Comparison of ENCODE assay signal across 9 cellular contexts in genomic region chr10:100371707-100372027, GRCh38. TPM values are rescaled to one million over a fixed set of nuclear protein-coding genes. Genes with fewer than 3 reads are reported as not detected.
DNase-seq lines count a peak whose midpoint lies in the region; ATAC-seq, FAIRE-seq and TF ChIP-seq lines count a peak whose summit lies in the region.
"Not testable (repeated sequence)": the region's sequence is repeated elsewhere in the genome, so short reads cannot be mapped to it uniquely, and the experiment has no call there.
"Had no signal": no experiment of that assay in that cellular context is flagged by ENCODE, and none has a peak within 500 bp of the region (broad histone marks: within the 10 kb centered on the region; RNA-seq: fewer than 3 reads in every experiment).

No MANE protein-coding gene starts in this region.

- peak overlapping the region in 2 of 3 donors; percentile 53 to 75 for H3K4me3 Mint-ChIP-seq in T-cell
- H3K4me3 Mint-ChIP-seq in activated naive CD8-positive, alpha-beta T cell treated with anti-CD3 and anti-CD28 coated beads for 36 hours = peak overlapping the region; percentile 62
- peak overlapping the region; percentile 53 for H3K4me3 Mint-ChIP-seq in nephron progenitor cell
- H3K4me3 Mint-ChIP-seq in stimulated activated memory B cell treated with anti-CD40 and anti-IgM and Interleukin-4, amounts not matched to agents 10 μg/mL and 1 μg/mL and 100 μg/mL, for 72 hours = peak overlapping the region; percentile 4

- H3K4me1 ChIP-seq in effector memory CD4-positive, alpha-beta T cell (ENCODE audit: control insufficient read depth, insufficient read depth, low read length, poor library complexity, severe bottlenecking) = peaks cover 34% of the 10 kb centered on the region
- H3K4me1 ChIP-seq in keratinocyte (ENCODE audit: control insufficient read depth, extremely low read depth, insufficient read depth, low read length) = peaks cover 49% of the 10 kb centered on the region

- not testable (repeated sequence) for H3K9me3 ChIP-seq in effector memory CD4-positive, alpha-beta T cell (ENCODE audit: control insufficient read depth, low read length); keratinocyte (ENCODE audit: control insufficient read depth, low read depth, low read length)

- H3K36me3 ChIP-seq in effector memory CD4-positive, alpha-beta T cell (ENCODE audit: control insufficient read depth, insufficient read depth, low read length); keratinocyte (ENCODE audit: control insufficient read depth in 2 of 2, extremely low read depth in 1 of 2, insufficient read depth in 2 of 2, low read length in 2 of 2): not testable (repeated sequence)

- dilution Hi-C loops in keratinocyte (cut with MboI; ENCODE audit: extremely low pct_ligation_motif_present, low sequenced_read_pairs) = not testable (repeated sequence)

- CTCF ChIA-PET in T-cell (lab: Charles Lee) = interaction anchor here in 1 of 2 donors (0.6 kb wide), 1 partner anchor 752 kb away, joined by 3 read pairs; no protein-coding TSS in a partner anchor

- H2AFZ ChIP-seq in keratinocyte (ENCODE audit: control insufficient read depth, low read length) = not testable (repeated sequence)

- H3K36me3 Mint-ChIP-seq in T-cell; activated naive CD8-positive, alpha-beta T cell treated with anti-CD3 and anti-CD28 coated beads for 36 hours; nephron progenitor cell (ENCODE audit: low read depth); stimulated activated memory B cell treated with anti-CD40 and anti-IgM and Interleukin-4, amounts not matched to agents 10 μg/mL and 1 μg/mL and 100 μg/mL, for 72 hours: not testable (repeated sequence)

- not testable (repeated sequence) for H3K9me3 Mint-ChIP-seq in T-cell; activated naive CD8-positive, alpha-beta T cell treated with anti-CD3 and anti-CD28 coated beads for 36 hours; nephron progenitor cell; stimulated activated memory B cell treated with anti-CD40 and anti-IgM and Interleukin-4, amounts not matched to agents 10 μg/mL and 1 μg/mL and 100 μg/mL, for 72 hours

- H3K4me3 ChIP-seq in HL-60 (replicated peaks; ENCODE audit: insufficient read depth, low read length); keratinocyte (ENCODE audit: control insufficient read depth in 2 of 3, extremely low read depth in 1 of 3, insufficient read depth in 2 of 3, low read depth in 1 of 3, low read length in 3 of 3): not testable (repeated sequence)
- H3K4me3 ChIP-seq in effector memory CD4-positive, alpha-beta T cell (ENCODE audit: insufficient read depth, low read depth, low read length, poor library complexity, severe bottlenecking) = peak overlapping the region; percentile 5

- H3K79me2 ChIP-seq in keratinocyte (ENCODE audit: control insufficient read depth, insufficient read depth, low read length) = not testable (repeated sequence)

- H3K27ac ChIP-seq in 22Rv1 (peak overlapping the region; percentile 100), HL-60 (replicated peaks) (peak overlapping the region; percentile 74), keratinocyte (ENCODE audit: control insufficient read depth, insufficient read depth, low read length) (peak overlapping the region; percentile 92)
- peak overlapping the region; percentile 53 for H3K27ac ChIP-seq in effector memory CD4-positive, alpha-beta T cell (ENCODE audit: insufficient read depth, low read length, poor library complexity, severe bottlenecking)

- peak overlapping the region; percentile 73 for H3K9ac ChIP-seq in keratinocyte (ENCODE audit: control insufficient read depth, extremely low read depth, insufficient read depth, low read length)

- not testable (repeated sequence) for H3K27me3 Mint-ChIP-seq in T-cell; activated naive CD8-positive, alpha-beta T cell treated with anti-CD3 and anti-CD28 coated beads for 36 hours; nephron progenitor cell (ENCODE audit: low read depth, poor library complexity); stimulated activated memory B cell treated with anti-CD40 and anti-IgM and Interleukin-4, amounts not matched to agents 10 μg/mL and 1 μg/mL and 100 μg/mL, for 72 hours

- H3K4me2 ChIP-seq in keratinocyte (ENCODE audit: control insufficient read depth, extremely low read depth, insufficient read depth, low read depth, low read length) = peak overlapping the region; percentile 64

- not testable (repeated sequence) for DNase-seq in HL-60 (ENCODE audit: low read depth in 1 of 2, low spot score in 1 of 2); T-cell; activated naive CD8-positive, alpha-beta T cell treated with anti-CD3 and anti-CD28 coated beads for 36 hours; effector memory CD4-positive, alpha-beta T cell; keratinocyte (ENCODE audit: low read depth, low spot score); nephron progenitor cell

- not testable (repeated sequence) for FAIRE-seq in keratinocyte (lab: Jason Lieb, UNC)

- not testable (repeated sequence) for ATAC-seq in T-cell (replicated peaks in 1 of 4); stimulated activated memory B cell treated with anti-CD40 and anti-IgM and Interleukin-4, amounts not matched to agents 10 μg/mL and 1 μg/mL and 100 μg/mL, for 72 hours

- not testable (repeated sequence) for H3K9me1 ChIP-seq in keratinocyte (ENCODE audit: control insufficient read depth, extremely low read depth, insufficient read depth, low read length)

- TF ChIP-seq CTCF in 22Rv1 (IDR thresholded peaks at IDR 0.05); HL-60 (IDR thresholded peaks at IDR 0.05; ENCODE audit: insufficient read depth, low read length); keratinocyte (optimal IDR thresholded peaks at IDR 0.05 in 1 of 3, IDR thresholded peaks at IDR 0.05 in 1 of 3, conservative IDR thresholded peaks at IDR 0.05 in 1 of 3; ENCODE audit: extremely low read depth in 1 of 3, insufficient read depth in 2 of 3, low read length in 3 of 3); nephron progenitor cell (IDR thresholded peaks at IDR 0.05): not testable (repeated sequence)

- H3K27ac Mint-ChIP-seq in T-cell (peak overlapping the region; percentile 87 to 89), nephron progenitor cell (peak overlapping the region; percentile 95)
- not testable (repeated sequence) for H3K27ac Mint-ChIP-seq in activated naive CD8-positive, alpha-beta T cell treated with anti-CD3 and anti-CD28 coated beads for 36 hours
- peak overlapping the region; percentile 21 for H3K27ac Mint-ChIP-seq in stimulated activated memory B cell treated with anti-CD40 and anti-IgM and Interleukin-4, amounts not matched to agents 10 μg/mL and 1 μg/mL and 100 μg/mL, for 72 hours

- H4K20me1 ChIP-seq in keratinocyte (ENCODE audit: control insufficient read depth, extremely low read depth, insufficient read depth, low read length) = not testable (repeated sequence)

- H3K4me1 Mint-ChIP-seq in T-cell = peaks cover 19 to 27% (median 20%) of the 10 kb centered on the region in 3 donors
- H3K4me1 Mint-ChIP-seq in activated naive CD8-positive, alpha-beta T cell treated with anti-CD3 and anti-CD28 coated beads for 36 hours = peaks cover 28% of the 10 kb centered on the region
- H3K4me1 Mint-ChIP-seq in nephron progenitor cell = peaks cover 29% of the 10 kb centered on the region
- peaks cover 20% of the 10 kb centered on the region for H3K4me1 Mint-ChIP-seq in stimulated activated memory B cell treated with anti-CD40 and anti-IgM and Interleukin-4, amounts not matched to agents 10 μg/mL and 1 μg/mL and 100 μg/mL, for 72 hours

- not testable (repeated sequence) for H3K27me3 ChIP-seq in HL-60 (ENCODE audit: insufficient read depth, poor library complexity, severe bottlenecking); effector memory CD4-positive, alpha-beta T cell (replicated peaks; ENCODE audit: control insufficient read depth, insufficient read depth, low read length, poor library complexity, severe bottlenecking); keratinocyte (ENCODE audit: control insufficient read depth, extremely low read depth, insufficient read depth, low read length)

- POLR2A ChIA-PET in T-cell (lab: Charles Lee) = not testable (repeated sequence)

RNA-seq across cellular contexts. Expression of gene SCD, which starts 24.6 kb away (rescaled TPM):
- 1 to 10 TPM; 2.1 to 5.7 (median 4.7) TPM for total RNA-seq in T-cell
- total RNA-seq in activated naive CD8-positive, alpha-beta T cell treated with anti-CD3 and anti-CD28 coated beads for 36 hours = 100 to 1,000 TPM; 231 to 232 TPM
- polyA plus RNA-seq in keratinocyte = 900 to 1,358 TPM (median 1,275 TPM) in 3 replicates
- polyA plus RNA-seq in keratinocyte (2011; ENCODE audit: low read depth) = 125 TPM
- 483 and 696 TPM in 2 replicates for polyA plus RNA-seq in keratinocyte (2011; cell fraction: cytosol; rRNA removed)
- 1,144 and 1,285 TPM in 2 replicates for polyA plus RNA-seq in keratinocyte (2011; cell fraction: nucleus; rRNA removed)
- polyA plus RNA-seq in keratinocyte (2012; ENCODE audit: low replicate concordance) = 245 and 1,072 TPM in 2 replicates
- 1,352 to 1,647 TPM (median 1,438 TPM) in 3 replicates for polyA minus RNA-seq in keratinocyte
- 766 TPM for polyA minus RNA-seq in keratinocyte (2011; cell fraction: cytosol; rRNA and poly(A)+ RNA removed)
- polyA minus RNA-seq in keratinocyte (2011; cell fraction: nucleus; rRNA and poly(A)+ RNA removed) = 1,201 and 1,805 TPM in 2 replicates

RNA-seq across cellular contexts. Expression of gene PKD2L1, which starts 41.6 kb away (rescaled TPM):
- not detected for total RNA-seq in T-cell
- not detected for total RNA-seq in activated naive CD8-positive, alpha-beta T cell treated with anti-CD3 and anti-CD28 coated beads for 36 hours
- polyA plus RNA-seq in keratinocyte = not detected in 3 replicates
- polyA plus RNA-seq in keratinocyte (2011; ENCODE audit: low read depth) = not detected
- polyA plus RNA-seq in keratinocyte (2011; cell fraction: cytosol; rRNA removed) = not detected in 2 replicates
- 0.09 TPM in 1 of 2 replicates, not detected in the other for polyA plus RNA-seq in keratinocyte (2011; cell fraction: nucleus; rRNA removed)
- polyA plus RNA-seq in keratinocyte (2012; ENCODE audit: low replicate concordance) = 0.25 TPM in 1 of 2 replicates, not detected in the other
- polyA minus RNA-seq in keratinocyte = not detected in 3 replicates
- polyA minus RNA-seq in keratinocyte (2011; cell fraction: cytosol; rRNA and poly(A)+ RNA removed) = not detected
- not detected in 2 replicates for polyA minus RNA-seq in keratinocyte (2011; cell fraction: nucleus; rRNA and poly(A)+ RNA removed)
- total RNA-seq: glomerular endothelial cell had no signal

Comparison
In these comparisons a context has a peak if more than half of its experiments do, and no peak if none do; other contexts are left out.
1. H3K4me3 Mint-ChIP-seq: peak in every context shown above with its lines; median percentile 64 in T-cell; 62 in activated naive CD8-positive, alpha-beta T cell treated with anti-CD3 and anti-CD28 coated beads for 36 hours; 53 in nephron progenitor cell; 4 in stimulated activated memory B cell treated with anti-CD40 and anti-IgM and Interleukin-4, amounts not matched to agents 10 μg/mL and 1 μg/mL and 100 μg/mL, for 72 hours.
2. RNA of gene SCD, which starts 24.6 kb away (total RNA-seq): 231 to 232 TPM in activated naive CD8-positive, alpha-beta T cell treated with anti-CD3 and anti-CD28 coated beads for 36 hours; 2.1 to 5.7 TPM in T-cell; every median in the first group is over 10 times any median in the second.
3. Peak in every context shown above with its lines, with median percentiles within 50 percentile points of each other: H3K27ac ChIP-seq.